Comparison of ENCODE assay signal across 8 cellular contexts in genomic region chr13:40770934-40771618, GRCh38. TPM values are rescaled to one million over a fixed set of nuclear protein-coding genes. Genes with fewer than 3 reads are reported as not detected.
DNase-seq lines count a peak whose midpoint lies in the region; ATAC-seq, FAIRE-seq and TF ChIP-seq lines count a peak whose summit lies in the region.

Gene MRPS31, minus strand, starts transcription at chr13:40771190. Its CDS starts 54 bp downstream, at chr13:40771136.

- no peaks in the 10 kb centered on the region for H4K20me1 ChIP-seq in OCI-LY7 (ENCODE audit: insufficient read depth, low read length)

- TF ChIP-seq CTCF in D721Med (IDR thresholded peaks at IDR 0.05; ENCODE audit: insufficient read depth, missing control alignments) (no peak), OCI-LY7 (conservative IDR thresholded peaks at IDR 0.05; ENCODE audit: low read length) (no peak; the same call in 1 of the 2 replicates)

- DNase-seq in D721Med (ENCODE audit: insufficient read length, low spot score) (peak; percentile 73), HuH-7.5 (ENCODE audit: low spot score) (peak; percentile 79), OCI-LY7 (ENCODE audit: low spot score) (peak; percentile 96), activated T-cell treated with anti-CD3 and anti-CD28 coated beads for 1 hour (ENCODE audit: low read depth) (peak; percentile 92), epidermal melanocyte (ENCODE audit: insufficient read length, low spot score) (peak; percentile 82)
- DNase-seq in stimulated activated CD8-positive, alpha-beta memory T cell treated with anti-CD3 and anti-CD28 coated beads, Interleukin-4, amount 100 ng/mL, for 1 hour (ENCODE audit: low read depth in 2 of 2, low spot score in 1 of 2): peak; percentile 82 to 92

- FAIRE-seq in D721Med (lab: Jason Lieb, UNC): no peak

- ATAC-seq in GM21526 (IDR thresholded peaks at IDR 0.05; ENCODE audit: low FRiP score, unreplicated experiment): peak; percentile 92

- H3K27me3 ChIP-seq in mononuclear cell (ENCODE audit: insufficient read depth, low read length): no peaks in the 10 kb centered on the region

- H3K4me1 ChIP-seq in OCI-LY7 (ENCODE audit: insufficient read depth, low read length, poor library complexity, severe bottlenecking) (peaks cover 27% of the 10 kb centered on the region), mononuclear cell (ENCODE audit: insufficient read depth, low read length) (peaks cover 23% of the 10 kb centered on the region)

- peaks cover 2% of the 10 kb centered on the region for H3K79me2 ChIP-seq in OCI-LY7 (ENCODE audit: insufficient read depth, low read depth, low read length)

- H3K4me2 ChIP-seq in OCI-LY7 (ENCODE audit: low read length): peak within 1 kb of the TSS; percentile 88

- H3K9me2 ChIP-seq in OCI-LY7 (ENCODE audit: insufficient read depth, low read length): no peaks in the 10 kb centered on the region

- H3K36me3 ChIP-seq in OCI-LY7 (ENCODE audit: insufficient read depth, low read length): peaks cover 15% of the 10 kb centered on the region

- H3K4me3 ChIP-seq in OCI-LY7 (ENCODE audit: low read depth, low read length, poor library complexity, severe bottlenecking): peak within 1 kb of the TSS; percentile 86
- peak within 1 kb of the TSS; percentile 80 for H3K4me3 ChIP-seq in mononuclear cell (ENCODE audit: low read length)

- peak within 1 kb of the TSS; percentile 72 for H3K27ac ChIP-seq in OCI-LY7 (ENCODE audit: low read depth, low read length, poor library complexity, severe bottlenecking)

- CTCF ChIA-PET in OCI-LY7 (lab: Charles Lee; ENCODE audit: unreplicated experiment): interaction anchor here (1.3 kb wide), 1 partner anchor 77 kb away, joined by 3 read pairs; no protein-coding TSS in a partner anchor

- intact Hi-C loops in OCI-LY7 (cut with micrococcal nuclease; ENCODE audit: unreplicated experiment): loop anchor here (10.0 kb wide), 1 partner anchor 186 kb away; no protein-coding TSS in a partner anchor

- H2AFZ ChIP-seq in OCI-LY7 (ENCODE audit: low read length): peak within 1 kb of the TSS; percentile 78

- BruUV-seq in OCI-LY7 (replicated peaks; lab: Mats Ljungman, UMichigan): TSS peak; percentile 73

- H3K9me3 ChIP-seq in OCI-LY7 (ENCODE audit: low read length) (no peaks in the 10 kb centered on the region), mononuclear cell (ENCODE audit: low read depth, low read length) (no peaks in the 10 kb centered on the region)

- POLR2A ChIA-PET in OCI-LY7 (lab: Charles Lee): interaction anchor here (0.6 to 2.8 kb wide), 9 partner anchors 11 to 339 kb away, joined by 3 to 13 read pairs (median 5); no protein-coding TSS in a partner anchor

RNA-seq across cellular contexts. Expression of gene MRPS31, which starts in this region (rescaled TPM):
- 27.0 and 37.3 TPM in 2 replicates for total RNA-seq in OCI-LY7 (2014; rRNA removed; shearing (Covaris generic))
- total RNA-seq in OCI-LY7 (2022) (51.6 and 60.2 TPM in 2 replicates), mononuclear cell (9.6 TPM)

Comparison
In these comparisons a context has a peak if more than half of its experiments do, and no peak if none do; other contexts are left out.
1. Peak in every context shown above with its lines: DNase-seq, ATAC-seq, H3K4me3 ChIP-seq and H3K27ac ChIP-seq.